Comparison of ENCODE assay signal across 1 cellular context in genomic region chr14:66281036-66281776, GRCh38.
TF ChIP-seq lines count a peak whose summit lies in the region.

No MANE protein-coding gene starts in this region.

TF ChIP-seq in GM23338, 12 proteins besides CTCF, POLR2A, EP300 and RAD21 (continued from another document):
- TF ChIP-seq ZNF462 (CRISPR knock-in tag; IDR thresholded peaks at IDR 0.05) (no peak), EZH2 (IDR thresholded peaks at IDR 0.05; ENCODE audit: low read depth, unreplicated experiment) (no peak), ETS1 (IDR thresholded peaks at IDR 0.05) (no peak), ZNF331 (CRISPR knock-in tag; IDR thresholded peaks at IDR 0.05; ENCODE audit: low read depth) (no peak), CREB1 (CRISPR knock-in tag; IDR thresholded peaks at IDR 0.05; ENCODE audit: low read depth) (no peak), EZH2phosphoT487 (IDR thresholded peaks at IDR 0.05; ENCODE audit: unreplicated experiment) (no peak), JUNB (IDR thresholded peaks at IDR 0.05; ENCODE audit: unreplicated experiment) (no peak)
- TF ChIP-seq, protein P1, sequence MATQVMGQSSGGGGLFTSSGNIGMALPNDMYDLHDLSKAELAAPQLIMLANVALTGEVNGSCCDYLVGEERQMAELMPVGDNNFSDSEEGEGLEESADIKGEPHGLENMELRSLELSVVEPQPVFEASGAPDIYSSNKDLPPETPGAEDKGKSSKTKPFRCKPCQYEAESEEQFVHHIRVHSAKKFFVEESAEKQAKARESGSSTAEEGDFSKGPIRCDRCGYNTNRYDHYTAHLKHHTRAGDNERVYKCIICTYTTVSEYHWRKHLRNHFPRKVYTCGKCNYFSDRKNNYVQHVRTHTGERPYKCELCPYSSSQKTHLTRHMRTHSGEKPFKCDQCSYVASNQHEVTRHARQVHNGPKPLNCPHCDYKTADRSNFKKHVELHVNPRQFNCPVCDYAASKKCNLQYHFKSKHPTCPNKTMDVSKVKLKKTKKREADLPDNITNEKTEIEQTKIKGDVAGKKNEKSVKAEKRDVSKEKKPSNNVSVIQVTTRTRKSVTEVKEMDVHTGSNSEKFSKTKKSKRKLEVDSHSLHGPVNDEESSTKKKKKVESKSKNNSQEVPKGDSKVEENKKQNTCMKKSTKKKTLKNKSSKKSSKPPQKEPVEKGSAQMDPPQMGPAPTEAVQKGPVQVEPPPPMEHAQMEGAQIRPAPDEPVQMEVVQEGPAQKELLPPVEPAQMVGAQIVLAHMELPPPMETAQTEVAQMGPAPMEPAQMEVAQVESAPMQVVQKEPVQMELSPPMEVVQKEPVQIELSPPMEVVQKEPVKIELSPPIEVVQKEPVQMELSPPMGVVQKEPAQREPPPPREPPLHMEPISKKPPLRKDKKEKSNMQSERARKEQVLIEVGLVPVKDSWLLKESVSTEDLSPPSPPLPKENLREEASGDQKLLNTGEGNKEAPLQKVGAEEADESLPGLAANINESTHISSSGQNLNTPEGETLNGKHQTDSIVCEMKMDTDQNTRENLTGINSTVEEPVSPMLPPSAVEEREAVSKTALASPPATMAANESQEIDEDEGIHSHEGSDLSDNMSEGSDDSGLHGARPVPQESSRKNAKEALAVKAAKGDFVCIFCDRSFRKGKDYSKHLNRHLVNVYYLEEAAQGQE (IDR thresholded peaks at IDR 0.05; ENCODE audit: unreplicated experiment) = no peak
